ENCODE assay signal across 10 cellular contexts in genomic region chr9:124279531-124280175, GRCh38. TPM values are rescaled to one million over a fixed set of nuclear protein-coding genes. Genes with fewer than 3 reads are reported as not detected.
DNase-seq lines count a peak whose midpoint lies in the region; ATAC-seq and TF ChIP-seq lines count a peak whose summit lies in the region.
"Had no signal": no experiment of that assay in that cellular context is flagged by ENCODE, and none has a peak within 500 bp of the region (broad histone marks: within the 10 kb centered on the region; RNA-seq: fewer than 3 reads in every experiment).

No MANE protein-coding gene starts in this region.

- H2AFZ ChIP-seq in osteoblast (ENCODE audit: low read length), result no peak overlapping the region

- BruUV-seq in A673 (replicated peaks; lab: Mats Ljungman, UMichigan), result no TSS peak

- TF ChIP-seq POLR2A in esophagus muscularis mucosa (IDR thresholded peaks at IDR 0.05; ENCODE audit: low read depth), result no peak

- no peak overlapping the region for H3K4me2 ChIP-seq in osteoblast (ENCODE audit: insufficient read depth, low read length)

- H3K9me3 ChIP-seq in A673 (ENCODE audit: low read depth, low read length, poor library complexity, severe bottlenecking) (no peaks in the 10 kb centered on the region), SJSA1 (replicated peaks) (no peaks in the 10 kb centered on the region), esophagus muscularis mucosa (no peaks in the 10 kb centered on the region), osteoblast (ENCODE audit: low read depth, low read length) (no peaks in the 10 kb centered on the region)
- H3K9me3 ChIP-seq: psoas muscle had no signal

- H3K27ac ChIP-seq in A673 (ENCODE audit: low read depth, low read length, poor library complexity, severe bottlenecking) (peak overlapping the region; percentile 69), SJSA1 (peak overlapping the region; percentile 42), esophagus muscularis mucosa (replicated peaks in 1 of 4) (peak overlapping the region; percentile 83 to 87 (median 84)), osteoblast (ENCODE audit: low read depth, low read length) (peak overlapping the region; percentile 99)
- H3K27ac ChIP-seq: psoas muscle had no signal

- peaks cover 43% of the 10 kb centered on the region for H4K20me1 ChIP-seq in osteoblast (ENCODE audit: insufficient read depth, low read length)

- intact Hi-C loops in A673 (cut with micrococcal nuclease; ENCODE audit: unreplicated experiment) (no loop called here), esophagus muscularis mucosa (cut with DNase I) (no loop called here)

- no peaks in the 10 kb centered on the region for H3K27me3 ChIP-seq in A673 (replicated peaks; ENCODE audit: insufficient read depth, low read depth, low read length, poor library complexity)
- H3K27me3 ChIP-seq in SJSA1 (replicated peaks), result no peaks in the 10 kb centered on the region
- H3K27me3 ChIP-seq in esophagus muscularis mucosa, result no peaks in the 10 kb centered on the region
- H3K27me3 ChIP-seq in osteoblast (ENCODE audit: insufficient read depth, low read length), result no peaks in the 10 kb centered on the region

- no peak overlapping the region for H3K4me3 ChIP-seq in A673 (ENCODE audit: low read depth, low read length, poor library complexity, severe bottlenecking)
- no peak overlapping the region for H3K4me3 ChIP-seq in SJSA1
- peak overlapping the region in 1 of 4 donors; percentile 8 for H3K4me3 ChIP-seq in esophagus muscularis mucosa
- no peak overlapping the region for H3K4me3 ChIP-seq in osteoblast (ENCODE audit: insufficient read depth, low read length)
- H3K4me3 ChIP-seq: psoas muscle had no signal

- CTCF ChIA-PET in A673 (lab: Charles Lee), result no interaction called here

- peaks cover 97% of the 10 kb centered on the region for H3K79me2 ChIP-seq in osteoblast (ENCODE audit: insufficient read depth, low read length)

- TF ChIP-seq CTCF in A673 (conservative IDR thresholded peaks at IDR 0.05; ENCODE audit: low read depth, low read length) (no peak), esophagus muscularis mucosa (IDR thresholded peaks at IDR 0.05) (no peak), osteoblast (IDR thresholded peaks at IDR 0.05; ENCODE audit: extremely low read depth, low read depth, low read length) (no peak)

- no peaks in the 10 kb centered on the region for H3K36me3 ChIP-seq in A673 (ENCODE audit: insufficient read depth, low read length, poor library complexity, severe bottlenecking)
- H3K36me3 ChIP-seq in SJSA1, result peaks cover 28% of the 10 kb centered on the region
- no peaks in the 10 kb centered on the region for H3K36me3 ChIP-seq in esophagus muscularis mucosa
- peaks cover 38% of the 10 kb centered on the region for H3K36me3 ChIP-seq in osteoblast (ENCODE audit: insufficient read depth, low read length)

- TF ChIP-seq EP300 in esophagus muscularis mucosa (IDR thresholded peaks at IDR 0.05), result no peak

- POLR2A ChIA-PET in A673 (lab: Charles Lee; ENCODE audit: low non-redundant PET), result no interaction called here

- peaks cover 29% of the 10 kb centered on the region for H3K4me1 ChIP-seq in A673 (ENCODE audit: insufficient read depth, low read length, poor library complexity, severe bottlenecking)
- H3K4me1 ChIP-seq in SJSA1 (replicated peaks), result peaks cover 62% of the 10 kb centered on the region
- H3K4me1 ChIP-seq in esophagus muscularis mucosa, result peaks cover 64 to 93% (median 93%) of the 10 kb centered on the region in 4 donors
- peaks cover 57% of the 10 kb centered on the region for H3K4me1 ChIP-seq in osteoblast (ENCODE audit: insufficient read depth, low read length)

- WGBS in esophagus muscularis mucosa, result 74% methylated on average over 10 of the region's 11 CpGs

- ATAC-seq in left lobe of liver, result no peak

- DNase-seq in A673 (ENCODE audit: low spot score) (no peak), SJSA1 (ENCODE audit: low read depth in 1 of 2, low spot score in 2 of 2) (no peak), esophagus muscularis mucosa (ENCODE audit: extremely low spot score) (no peak), osteoblast (ENCODE audit: insufficient read length, low spot score, missing footprints) (peak; percentile 85), left lobe of liver (ENCODE audit: low spot score) (no peak), cerebellar cortex (ENCODE audit: low spot score) (no peak), NCI-H1436 (lab: John Stamatoyannopoulos, UW) (no peak), inferior parietal cortex (ENCODE audit: extremely low spot score) (no peak)
- DNase-seq: activated CD4-positive, alpha-beta T cell treated with anti-CD3 and anti-CD28 coated beads, Interleukin-2, amount 50 U/mL, for 48 hours; psoas muscle had no signal

RNA-seq across cellular contexts. Expression of gene NEK6, which starts 21.9 kb away (rescaled TPM):
- total RNA-seq in A673 (2021), result 23.3 and 35.9 TPM in 2 replicates
- total RNA-seq in SJSA1 (2014; rRNA removed; shearing (Covaris generic)), result 32.0 and 35.5 TPM in 2 replicates
- 10 to 100 TPM; 14.1 to 21.9 (median 15.1) TPM for total RNA-seq in esophagus muscularis mucosa
- total RNA-seq in osteoblast, result 128 and 130 TPM in 2 replicates
- 84.5 TPM for total RNA-seq in left lobe of liver

Comparison
In these comparisons a context has a peak if more than half of its experiments do, and no peak if none do; other contexts are left out.
1. H3K27ac ChIP-seq: peak in every context shown above with its lines; median percentile 99 in osteoblast; 84 in esophagus muscularis mucosa; 69 in A673; 42 in SJSA1.